ENCODE assay signal across 10 cellular contexts in the genomic region with DNA sequence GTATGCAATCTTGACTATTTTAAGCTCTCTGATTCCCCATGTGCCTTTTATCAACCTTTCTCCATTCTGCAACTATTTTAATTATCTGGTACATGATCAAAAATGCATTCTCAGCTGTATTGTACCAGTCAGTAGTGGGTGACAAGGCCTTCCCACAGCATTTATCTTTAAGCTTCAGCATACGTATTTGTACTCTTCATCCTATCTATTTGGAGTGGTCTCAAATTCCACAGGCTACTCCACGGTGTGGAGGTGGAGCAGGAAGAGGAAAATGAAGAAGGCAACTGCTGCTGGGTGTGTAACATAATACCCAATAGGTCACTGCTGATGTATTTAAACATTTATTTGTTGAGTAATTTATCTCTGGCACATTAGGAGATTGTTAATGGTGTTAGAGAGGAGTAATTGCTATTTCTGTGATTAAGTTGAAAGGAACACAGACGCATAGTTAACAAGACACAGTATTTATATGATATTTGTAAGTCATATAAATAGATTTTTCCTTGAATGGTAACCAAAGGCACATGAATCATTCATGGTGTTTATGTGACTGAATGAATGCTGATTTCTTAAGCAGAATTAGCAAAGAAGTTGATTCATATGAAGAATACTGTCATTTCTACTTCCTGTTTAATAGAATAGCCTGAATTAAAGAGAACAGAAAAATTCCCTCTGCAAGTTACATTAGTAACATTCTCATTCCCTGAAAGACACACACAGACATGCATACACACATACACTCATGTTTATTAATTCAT.
DNase-seq lines count a peak whose midpoint lies in the region; ATAC-seq, FAIRE-seq and TF ChIP-seq lines count a peak whose summit lies in the region.
"Had no signal": no experiment of that assay in that cellular context is flagged by ENCODE, and none has a peak within 500 bp of the region (broad histone marks: within the 10 kb centered on the region; RNA-seq: fewer than 3 reads in every experiment).

No MANE protein-coding gene starts in this region.

- TF ChIP-seq CTCF in bronchial epithelial cell (IDR thresholded peaks at IDR 0.05; ENCODE audit: insufficient read depth, low read length, severe bottlenecking) (no peak), vagina (IDR thresholded peaks at IDR 0.05) (no peak)

- H3K4me1 Mint-ChIP-seq in activated T-cell treated with anti-CD3 and anti-CD28 coated beads, Interleukin-2, amount 50 U/mL, for 72 hours (ENCODE audit: low read depth) = peaks cover 32% of the 10 kb centered on the region
- H3K4me1 Mint-ChIP-seq: IgD-negative memory B cell had no signal

- ATAC-seq in activated T-cell treated with anti-CD3 and anti-CD28 coated beads, Interleukin-2, amount 50 U/mL, for 72 hours (replicated peaks in 1 of 2) = peak; percentile 47 to 56
- peak; percentile 23 for ATAC-seq in stimulated activated naive CD8-positive, alpha-beta T cell treated with anti-CD3 and anti-CD28 coated beads, Interleukin-15, Interleukin-2, amounts not matched to agents 100 U/mL and 50 U/mL, for 24 hours
- no peak for ATAC-seq in HG03571 (IDR thresholded peaks at IDR 0.05; ENCODE audit: unreplicated experiment)
- ATAC-seq in HG03354 (IDR thresholded peaks at IDR 0.05; ENCODE audit: poor library complexity, severe bottlenecking, unreplicated experiment) = no peak

- H3K4me3 ChIP-seq in bronchial epithelial cell (ENCODE audit: low read depth, low read length) (no peak overlapping the region), vagina (no peak overlapping the region)

- H3K27me3 Mint-ChIP-seq in activated T-cell treated with anti-CD3 and anti-CD28 coated beads, Interleukin-2, amount 50 U/mL, for 72 hours (ENCODE audit: low read depth) = no peaks in the 10 kb centered on the region
- H3K27me3 Mint-ChIP-seq: IgD-negative memory B cell had no signal

- H3K9me3 ChIP-seq in vagina = no peaks in the 10 kb centered on the region

- DNase-seq in activated T-cell treated with anti-CD3 and anti-CD28 coated beads, Interleukin-2, amount 50 U/mL, for 72 hours = no peak
- no peak for DNase-seq in activated T-cell treated with anti-CD3 and anti-CD28 coated beads, Interleukin-2, amount 50 U/mL, for 1 hour
- DNase-seq in NCI-H1417 (lab: John Stamatoyannopoulos, UW) = peak; percentile 14 to 78 (median 21)
- peak; percentile 91 for DNase-seq in bronchial epithelial cell (ENCODE audit: low read depth)
- no peak for DNase-seq in stimulated activated naive CD8-positive, alpha-beta T cell treated with anti-CD3 and anti-CD28 coated beads, Interleukin-15, Interleukin-2, amounts not matched to agents 100 U/mL and 50 U/mL, for 24 hours
- DNase-seq in vagina (ENCODE audit: extremely low spot score in 2 of 2) = no peak

- H3K4me1 ChIP-seq in vagina = peaks cover 6% of the 10 kb centered on the region

- H3K27ac ChIP-seq in vagina = no peak overlapping the region

- peak overlapping the region; percentile 11 for H3K27ac Mint-ChIP-seq in activated T-cell treated with anti-CD3 and anti-CD28 coated beads, Interleukin-2, amount 50 U/mL, for 72 hours
- H3K27ac Mint-ChIP-seq: IgD-negative memory B cell had no signal

- H3K4me3 Mint-ChIP-seq in activated T-cell treated with anti-CD3 and anti-CD28 coated beads, Interleukin-2, amount 50 U/mL, for 72 hours = peak overlapping the region in 1 of 2 donors; percentile 10
- H3K4me3 Mint-ChIP-seq: CD4-positive, CD25-positive, alpha-beta regulatory T cell; IgD-negative memory B cell had no signal

- no peak for FAIRE-seq in bronchial epithelial cell (lab: Jason Lieb, UNC)

- no peaks in the 10 kb centered on the region for H3K36me3 Mint-ChIP-seq in activated T-cell treated with anti-CD3 and anti-CD28 coated beads, Interleukin-2, amount 50 U/mL, for 72 hours (ENCODE audit: insufficient read depth in 2 of 2)
- H3K36me3 Mint-ChIP-seq: CD4-positive, CD25-positive, alpha-beta regulatory T cell had no signal

- intact Hi-C loops in vagina (cut with DNase I) = no loop called here

- no peak for TF ChIP-seq POLR2A in vagina (IDR thresholded peaks at IDR 0.05)

- no peaks in the 10 kb centered on the region for H3K27me3 ChIP-seq in bronchial epithelial cell (ENCODE audit: control insufficient read depth, insufficient read depth, low read length)
- H3K27me3 ChIP-seq in vagina = no peaks in the 10 kb centered on the region

- H3K36me3 ChIP-seq in bronchial epithelial cell (ENCODE audit: control insufficient read depth, insufficient read depth, low read length) = no peaks in the 10 kb centered on the region
- H3K36me3 ChIP-seq in vagina = no peaks in the 10 kb centered on the region

- H3K9me3 Mint-ChIP-seq in activated T-cell treated with anti-CD3 and anti-CD28 coated beads, Interleukin-2, amount 50 U/mL, for 72 hours = no peaks in the 10 kb centered on the region
- H3K9me3 Mint-ChIP-seq: CD4-positive, CD25-positive, alpha-beta regulatory T cell; IgD-negative memory B cell had no signal

Comparison
In these comparisons a context has a peak if more than half of its experiments do, and no peak if none do; other contexts are left out.
1. ATAC-seq: peak in activated T-cell treated with anti-CD3 and anti-CD28 coated beads, Interleukin-2, amount 50 U/mL, for 72 hours (2 of 2) and stimulated activated naive CD8-positive, alpha-beta T cell treated with anti-CD3 and anti-CD28 coated beads, Interleukin-15, Interleukin-2, amounts not matched to agents 100 U/mL and 50 U/mL, for 24 hours (single experiment); none in HG03571 (single experiment) and HG03354 (single experiment).
2. DNase-seq: peak in NCI-H1417 (3 of 3) and bronchial epithelial cell (single experiment); none in activated T-cell treated with anti-CD3 and anti-CD28 coated beads, Interleukin-2, amount 50 U/mL, for 72 hours (0 of 2), activated T-cell treated with anti-CD3 and anti-CD28 coated beads, Interleukin-2, amount 50 U/mL, for 1 hour (single experiment), stimulated activated naive CD8-positive, alpha-beta T cell treated with anti-CD3 and anti-CD28 coated beads, Interleukin-15, Interleukin-2, amounts not matched to agents 100 U/mL and 50 U/mL, for 24 hours (single experiment) and vagina (0 of 2).